In genomic region chr21:41501919-41502318, GRCh38 we compare ENCODE assay signal across 19 cellular contexts. TPM values are rescaled to one million over a fixed set of nuclear protein-coding genes. Genes with fewer than 3 reads are reported as not detected.
DNase-seq lines count a peak whose midpoint lies in the region; ATAC-seq, FAIRE-seq and TF ChIP-seq lines count a peak whose summit lies in the region.
"Had no signal": no experiment of that assay in that cellular context is flagged by ENCODE, and none has a peak within 500 bp of the region (broad histone marks: within the 10 kb centered on the region; RNA-seq: fewer than 3 reads in every experiment).

No MANE protein-coding gene starts in this region.

- H3K23ac ChIP-seq in H1 (ENCODE audit: insufficient read length): no peak overlapping the region

- no peak overlapping the region for H2BK15ac ChIP-seq in H1 (ENCODE audit: low read length)

- H2BK120ac ChIP-seq in H1 (replicated peaks; ENCODE audit: low read depth, low read length): no peak overlapping the region

- no peak for TF ChIP-seq POLR2A in H1 (IDR thresholded peaks at IDR 0.05; ENCODE audit: control extremely low read depth in 1 of 2, low read depth in 2 of 2, low read length in 2 of 2)

- POLR2A ChIA-PET in H1 (lab: Charles Lee; ENCODE audit: partially characterized antibody): interaction anchor here (1.3 kb wide), 1 partner anchor 25 kb away, joined by 4 read pairs; no protein-coding TSS in a partner anchor

- CTCF ChIA-PET in H1 (lab: Charles Lee; ENCODE audit: partially characterized antibody): no interaction called here

- H2BK5ac ChIP-seq in H1 (ENCODE audit: low read depth, low read length): no peak overlapping the region

- H2AK5ac ChIP-seq in H1 (ENCODE audit: low read depth, low read length): no peak overlapping the region

- no peak overlapping the region for H4K91ac ChIP-seq in H1 (replicated peaks; ENCODE audit: insufficient read length, low read length)

- ATAC-seq in pancreas (peak in 1 of 4 donors; percentile 24), GM19324 (IDR thresholded peaks at IDR 0.05; ENCODE audit: low FRiP score, unreplicated experiment) (no peak)
- ATAC-seq: HCT116 had no signal

- DNase-seq in Daoy (ENCODE audit: low read depth): peak; percentile 79
- peak; percentile 79 for DNase-seq in NCI-H2029 (lab: John Stamatoyannopoulos, UW)
- no peak for DNase-seq in H1 (ENCODE audit: low read depth in 1 of 2, low spot score in 2 of 2)
- DNase-seq in pancreas: no peak
- no peak for DNase-seq in stimulated activated CD4-positive, alpha-beta T cell treated with anti-CD3 and anti-CD28 coated beads, Interleukin-4, amount 100 ng/mL, for 24 hours
- no peak for DNase-seq in kidney glomerular epithelial cell (lab: John Stamatoyannopoulos, UW)
- DNase-seq in GF-D8 (lab: John Stamatoyannopoulos, UW): no peak
- DNase-seq: activated naive CD4-positive, alpha-beta T cell treated with anti-CD3 and anti-CD28 coated beads for 36 hours; endodermal cell; left cardiac atrium; NCI-H1105 treated with DMSO at 0.1 percent for 48 hours; NCI-H748 treated with DMSO at 0.1 percent for 48 hours; nephron progenitor cell; WERI-Rb-1 had no signal

- intact Hi-C loops in pancreas (cut with DNase I): no loop called here

- H3K18ac ChIP-seq in H1 (ENCODE audit: extremely low read depth, low read length): no peak overlapping the region

- 0 out of 4 replicates have a peak, but pooled peaks cover 0 to 4% of the 10 kb centered on the region in 2 experiments for H3K79me2 ChIP-seq in H1 (ENCODE audit: control insufficient read depth in 1 of 2, insufficient read depth in 2 of 2, low read length in 2 of 2)

- TF ChIP-seq RAD21 in H1 (IDR thresholded peaks at IDR 0.05 in 1 of 2, conservative IDR thresholded peaks at IDR 0.05 in 1 of 2; ENCODE audit: low read depth in 2 of 2, low read length in 2 of 2): no peak

- no peak for TF ChIP-seq EP300 in H1 (IDR thresholded peaks at IDR 0.05; ENCODE audit: borderline replicate concordance in 1 of 2, low read depth in 2 of 2, low read length in 2 of 2)

- no peak overlapping the region for H3K56ac ChIP-seq in H1 (replicated peaks; ENCODE audit: insufficient read length, low read depth, low read length)

- peak overlapping the region; percentile 31; the same call in 1 of the 2 replicates for H2BK12ac ChIP-seq in H1 (ENCODE audit: low read depth, low read length)

- H4K5ac ChIP-seq in H1 (ENCODE audit: insufficient read length, low read depth, low read length): no peak overlapping the region

- H3K27me3 ChIP-seq in H1 (replicated peaks in 1 of 4; ENCODE audit: control insufficient read depth in 3 of 4, extremely low read depth in 1 of 4, insufficient read depth in 3 of 4, low read length in 3 of 4) (peaks cover 5 to 20% (median 18%) of the 10 kb centered on the region in 4 experiments), pancreas (no peaks in the 10 kb centered on the region)

- TF ChIP-seq CTCF in H1 (IDR thresholded peaks at IDR 0.05; ENCODE audit: control extremely low read depth in 1 of 3, insufficient read depth in 1 of 3, low read depth in 1 of 3, low read length in 3 of 3) (no peak), pancreas (IDR thresholded peaks at IDR 0.05) (no peak)

- FAIRE-seq in H1 (lab: Jason Lieb, UNC) (no peak), pancreas (lab: Jason Lieb, UNC) (no peak)

- H2BK20ac ChIP-seq in H1 (ENCODE audit: low read length): no peak overlapping the region

- H3K79me1 ChIP-seq in H1 (ENCODE audit: low read depth, low read length): peaks cover 8% of the 10 kb centered on the region

- no peak overlapping the region for H3K14ac ChIP-seq in H1 (ENCODE audit: insufficient read length)

- H3K4me3 ChIP-seq in H1 (ENCODE audit: extremely low read depth in 1 of 4, insufficient read depth in 2 of 4, low read depth in 3 of 4, low read length in 4 of 4) (no peak overlapping the region), pancreas (no peak overlapping the region)
- H3K4me3 ChIP-seq: cardiac muscle cell, SJSA1 had no signal

- H3K23me2 ChIP-seq in H1 (ENCODE audit: low read depth, low read length): peaks cover 6% of the 10 kb centered on the region; the same call in 1 of the 2 replicates

- no peak overlapping the region for H3K4me2 ChIP-seq in H1 (ENCODE audit: insufficient read depth in 1 of 2, low read depth in 2 of 2, low read length in 2 of 2)

- H2AFZ ChIP-seq in H1 (ENCODE audit: low read length): no peak overlapping the region

- H3K27ac ChIP-seq in H1 (ENCODE audit: low read depth, low read length): no peak overlapping the region
- peak overlapping the region; percentile 44 to 95 (median 78) for H3K27ac ChIP-seq in pancreas
- H3K27ac ChIP-seq: cardiac muscle cell, SJSA1, WERI-Rb-1 had no signal

- 88% methylated on average over 7 of the region's 7 CpGs; no CpG with 5 or more reads in 1 of the 2 experiments for WGBS in H1 (ENCODE audit: extremely low coverage in 1 of 2, insufficient coverage in 1 of 2, insufficient read length in 1 of 2, insufficient replicate concordance in 2 of 2, low coverage in 1 of 2, low lambda C conversion rate in 2 of 2, missing lambda C conversion rate in 1 of 2), 2 experiments
- 54 to 73% methylated on average over 7 of the region's 7 CpGs for WGBS in pancreas, 2 donors

- no peaks in the 10 kb centered on the region for H3K9me3 ChIP-seq in H1 (ENCODE audit: insufficient read depth in 2 of 2, low read depth in 1 of 2, low read length in 1 of 2)
- H3K9me3 ChIP-seq in pancreas: no peaks in the 10 kb centered on the region
- H3K9me3 ChIP-seq: SJSA1 had no signal

- H3K36me3 ChIP-seq in H1 (ENCODE audit: control insufficient read depth in 2 of 4, insufficient read depth in 4 of 4, low read length in 3 of 4): no peaks in the 10 kb centered on the region
- H3K36me3 ChIP-seq in pancreas: no peaks in the 10 kb centered on the region
- H3K36me3 ChIP-seq: cardiac muscle cell, SJSA1, WERI-Rb-1 had no signal

- no peak overlapping the region for H3K4ac ChIP-seq in H1 (replicated peaks; ENCODE audit: insufficient read length, low read depth, low read length)

- H4K8ac ChIP-seq in H1 (ENCODE audit: extremely low read depth, insufficient read depth, low read length): no peak overlapping the region

- no peak overlapping the region for H3K9ac ChIP-seq in H1 (replicated peaks in 1 of 4; ENCODE audit: extremely low read depth in 1 of 4, low read depth in 3 of 4, low read length in 3 of 4)

- H4K20me1 ChIP-seq in H1 (replicated peaks in 1 of 2; ENCODE audit: control insufficient read depth in 1 of 2, insufficient read depth in 2 of 2, low read length in 2 of 2): no peaks in the 10 kb centered on the region

- H3K4me1 ChIP-seq in H1 (replicated peaks in 1 of 4; ENCODE audit: control insufficient read depth in 3 of 4, insufficient read depth in 4 of 4, low read length in 3 of 4) (peaks cover 0 to 10% (median 6%) of the 10 kb centered on the region in 4 experiments; a peak in 5 of 7 replicates), pancreas (peaks cover 75 to 85% (median 80%) of the 10 kb centered on the region in 3 donors)

TF ChIP-seq in H1, 55 proteins besides CTCF, POLR2A, EP300 and RAD21:
- TF ChIP-seq TBP (IDR thresholded peaks at IDR 0.05; ENCODE audit: low read depth, low read length) (no peak), RFX5 (IDR thresholded peaks at IDR 0.05; ENCODE audit: borderline replicate concordance, low read depth, low read length) (no peak)
TF ChIP-seq in H1: peak in this region for 0.

RNA-seq across cellular contexts. Expression of gene TMPRSS2, which starts 6.0 kb away (rescaled TPM):
- total RNA-seq in Daoy (2014; rRNA removed; shearing (Covaris generic)): 7.3 and 9.0 TPM in 2 replicates
- 9.2 and 13.2 TPM in 2 replicates for total RNA-seq in H1 (2021; fragmentation: NEBNext Ultra II Directional; extraction: Animal tissue kit (Norgen Biotek cat#: 25700))
- polyA plus RNA-seq in H1 (2011; rRNA removed): 10.5 and 11.0 TPM in 2 replicates
- polyA plus RNA-seq in H1 (2011; cell fraction: cytosol; rRNA removed): 10.5 TPM
- polyA plus RNA-seq in H1 (2011; cell fraction: nucleus; rRNA removed): 11.6 TPM
- polyA plus RNA-seq in H1 (2012, experiment 1 of 2): 10.1 to 11.1 TPM (median 10.6 TPM) in 4 replicates
- 4.4 TPM for polyA plus RNA-seq in H1 (2012, experiment 2 of 2)
- 4.3 TPM for polyA plus RNA-seq in H1 (2013, experiment 1 of 2)
- polyA plus RNA-seq in H1 (2013, experiment 2 of 2): 3.7 TPM
- polyA minus RNA-seq in H1 (2011; rRNA and poly(A)+ RNA removed): 11.0 and 12.8 TPM in 2 replicates
- polyA minus RNA-seq in H1 (2011; cell fraction: cytosol; rRNA and poly(A)+ RNA removed): 4.9 TPM
- polyA minus RNA-seq in H1 (2011; cell fraction: nucleus; rRNA and poly(A)+ RNA removed): 10.0 TPM
- 10 to 100 TPM; 44.9 to 88.8 (median 75.2) TPM for total RNA-seq in pancreas
- polyA plus RNA-seq in pancreas: 10 to 100 TPM; 42.2 to 65.1 TPM
- total RNA-seq: activated naive CD4-positive, alpha-beta T cell treated with anti-CD3 and anti-CD28 coated beads for 36 hours; cardiac muscle cell; glomerular endothelial cell; left cardiac atrium; SJSA1 had no signal
- polyA plus RNA-seq: cardiac muscle cell had no signal

Comparison
In these comparisons a context has a peak if more than half of its experiments do, and no peak if none do; other contexts are left out.
1. DNase-seq: peak in Daoy (single experiment) and NCI-H2029 (single experiment); none in H1 (0 of 2), pancreas (0 of 6), stimulated activated CD4-positive, alpha-beta T cell treated with anti-CD3 and anti-CD28 coated beads, Interleukin-4, amount 100 ng/mL, for 24 hours (single experiment), kidney glomerular epithelial cell (single experiment) and GF-D8 (single experiment).